Comparison of ENCODE assay signal across 1 cellular context in genomic region chr1:223991297-223991857, GRCh38.
TF ChIP-seq lines count a peak whose summit lies in the region.

No MANE protein-coding gene starts in this region.

TF ChIP-seq in HepG2, 621 proteins besides CTCF, POLR2A, EP300 and RAD21:
- TF ChIP-seq, protein P1, sequence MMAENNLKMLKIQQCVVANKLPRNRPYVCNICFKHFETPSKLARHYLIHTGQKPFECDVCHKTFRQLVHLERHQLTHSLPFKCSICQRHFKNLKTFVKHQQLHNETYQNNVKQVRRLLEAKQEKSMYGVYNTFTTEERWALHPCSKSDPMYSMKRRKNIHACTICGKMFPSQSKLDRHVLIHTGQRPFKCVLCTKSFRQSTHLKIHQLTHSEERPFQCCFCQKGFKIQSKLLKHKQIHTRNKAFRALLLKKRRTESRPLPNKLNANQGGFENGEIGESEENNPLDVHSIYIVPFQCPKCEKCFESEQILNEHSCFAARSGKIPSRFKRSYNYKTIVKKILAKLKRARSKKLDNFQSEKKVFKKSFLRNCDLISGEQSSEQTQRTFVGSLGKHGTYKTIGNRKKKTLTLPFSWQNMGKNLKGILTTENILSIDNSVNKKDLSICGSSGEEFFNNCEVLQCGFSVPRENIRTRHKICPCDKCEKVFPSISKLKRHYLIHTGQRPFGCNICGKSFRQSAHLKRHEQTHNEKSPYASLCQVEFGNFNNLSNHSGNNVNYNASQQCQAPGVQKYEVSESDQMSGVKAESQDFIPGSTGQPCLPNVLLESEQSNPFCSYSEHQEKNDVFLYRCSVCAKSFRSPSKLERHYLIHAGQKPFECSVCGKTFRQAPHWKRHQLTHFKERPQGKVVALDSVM (CRISPR knock-in tag; IDR thresholded peaks at IDR 0.05) = peak; percentile 39; the same call in 1 of the 2 replicates
